Comparison of ENCODE assay signal across 8 cellular contexts in genomic region chr1:228139406-228139930, GRCh38. TPM values are rescaled to one million over a fixed set of nuclear protein-coding genes. Genes with fewer than 3 reads are reported as not detected.
A peak's percentile ranks its signal among the peaks of the same experiment; 100 is the strongest.
DNase-seq lines count a peak whose midpoint lies in the region; ATAC-seq lines count a peak whose summit lies in the region.

No MANE protein-coding gene starts in this region.

- peak overlapping the region; percentile 98 for H3K27ac Mint-ChIP-seq in activated CD4-positive, alpha-beta memory T cell treated with anti-CD3 and anti-CD28 coated beads, Interleukin-2, amount 10 ng/mL, durations not matched to agents 7 days and 5 days
- H3K27ac Mint-ChIP-seq in stimulated activated effector memory CD8-positive, alpha-beta T cell treated with anti-CD3 and anti-CD28 coated beads, Interleukin-12 subunit alpha, Interleukin-12 subunit beta, amount 100 ng/mL, for 72 hours = peak overlapping the region; percentile 84

- peak overlapping the region; percentile 99 for H3K4me3 Mint-ChIP-seq in activated CD4-positive, alpha-beta memory T cell treated with anti-CD3 and anti-CD28 coated beads, Interleukin-2, amount 10 ng/mL, durations not matched to agents 7 days and 5 days
- H3K4me3 Mint-ChIP-seq in stimulated activated effector memory CD8-positive, alpha-beta T cell treated with anti-CD3 and anti-CD28 coated beads, Interleukin-12 subunit alpha, Interleukin-12 subunit beta, amount 100 ng/mL, for 72 hours = peak overlapping the region; percentile 93

- in situ Hi-C loops in HAP-1 (cut with MboI; ENCODE audit: low sequenced_read_pairs) = loop anchor here (10.0 kb wide), 1 partner anchor 315 kb away; a partner anchor contains a TSS

- no peaks in the 10 kb centered on the region for H3K9me3 Mint-ChIP-seq in activated CD4-positive, alpha-beta memory T cell treated with anti-CD3 and anti-CD28 coated beads, Interleukin-2, amount 10 ng/mL, durations not matched to agents 7 days and 5 days
- H3K9me3 Mint-ChIP-seq in stimulated activated effector memory CD8-positive, alpha-beta T cell treated with anti-CD3 and anti-CD28 coated beads, Interleukin-12 subunit alpha, Interleukin-12 subunit beta, amount 100 ng/mL, for 72 hours = no peaks in the 10 kb centered on the region

- DNase-seq in HAP-1 (ENCODE audit: low spot score in 2 of 2) (no peak), iPS DF 6.9 (ENCODE audit: low read depth, low spot score) (no peak), NCI-H1694 (lab: John Stamatoyannopoulos, UW) (no peak), MV-4-11 (lab: John Stamatoyannopoulos, UW) (no peak)
- DNase-seq in activated CD4-positive, alpha-beta memory T cell treated with anti-CD3 and anti-CD28 coated beads, Interleukin-2, amount 10 ng/mL, durations not matched to agents 7 days and 5 days = no peak
- no peak for DNase-seq in stimulated activated effector memory CD8-positive, alpha-beta T cell treated with anti-CD3 and anti-CD28 coated beads, Interleukin-12 subunit alpha, Interleukin-12 subunit beta, amount 100 ng/mL, for 72 hours (ENCODE audit: low spot score in 2 of 2)

- peaks cover 8% of the 10 kb centered on the region for H3K4me1 ChIP-seq in HAP-1
- H3K4me1 ChIP-seq in iPS DF 6.9 (ENCODE audit: control insufficient read depth, insufficient read depth, low read length) = no peaks in the 10 kb centered on the region; the same call in 1 of the 2 replicates

- peaks cover 19% of the 10 kb centered on the region for H3K27me3 Mint-ChIP-seq in activated CD4-positive, alpha-beta memory T cell treated with anti-CD3 and anti-CD28 coated beads, Interleukin-2, amount 10 ng/mL, durations not matched to agents 7 days and 5 days

- H3K4me3 ChIP-seq in HAP-1 = peak overlapping the region; percentile 98
- H3K4me3 ChIP-seq in iPS DF 6.9 (ENCODE audit: low read length) = peak overlapping the region; percentile 91; the same call in 1 of the 2 replicates

- POLR2A ChIA-PET in activated CD4-positive, alpha-beta memory T cell treated with anti-CD3 and anti-CD28 coated beads, Interleukin-2, amount 10 ng/mL, durations not matched to agents 7 days and 5 days (lab: Charles Lee) = interaction anchor here (1.0 to 10.2 kb wide), 3 partner anchors 26 to 282 kb away, joined by 3 to 95 read pairs (median 4); partner anchors contain the start of gene IBA57

- no CpG with 5 or more reads among the region's 30 CpGs for WGBS in iPS DF 6.9 (ENCODE audit: insufficient coverage, insufficient read length)

- H3K36me3 ChIP-seq in HAP-1 (replicated peaks) (peaks cover 13% of the 10 kb centered on the region), iPS DF 6.9 (ENCODE audit: control insufficient read depth, insufficient read depth, low read length) (no peaks in the 10 kb centered on the region; the same call in 1 of the 2 replicates)

- CTCF ChIA-PET in activated CD4-positive, alpha-beta memory T cell treated with anti-CD3 and anti-CD28 coated beads, Interleukin-2, amount 10 ng/mL, durations not matched to agents 7 days and 5 days (lab: Charles Lee) = interaction anchor here (1.2 to 7.7 kb wide), 3 partner anchors 9 to 30 kb away, joined by 3 to 50 read pairs (median 8); partner anchors contain the start of genes IBA57 and MRPL55

- peaks cover 28% of the 10 kb centered on the region for H3K36me3 Mint-ChIP-seq in activated CD4-positive, alpha-beta memory T cell treated with anti-CD3 and anti-CD28 coated beads, Interleukin-2, amount 10 ng/mL, durations not matched to agents 7 days and 5 days (ENCODE audit: low read depth)
- peaks cover 31% of the 10 kb centered on the region for H3K36me3 Mint-ChIP-seq in stimulated activated effector memory CD8-positive, alpha-beta T cell treated with anti-CD3 and anti-CD28 coated beads, Interleukin-12 subunit alpha, Interleukin-12 subunit beta, amount 100 ng/mL, for 72 hours

- H3K27me3 ChIP-seq in HAP-1 (ENCODE audit: low read depth) = peaks cover 8% of the 10 kb centered on the region
- H3K27me3 ChIP-seq in iPS DF 6.9 (ENCODE audit: control insufficient read depth, insufficient read depth, low read length) = no peaks in the 10 kb centered on the region

- no peak overlapping the region for H3K27ac ChIP-seq in iPS DF 6.9 (ENCODE audit: low read length)

- peaks cover 36% of the 10 kb centered on the region for H3K4me1 Mint-ChIP-seq in activated CD4-positive, alpha-beta memory T cell treated with anti-CD3 and anti-CD28 coated beads, Interleukin-2, amount 10 ng/mL, durations not matched to agents 7 days and 5 days
- H3K4me1 Mint-ChIP-seq in stimulated activated effector memory CD8-positive, alpha-beta T cell treated with anti-CD3 and anti-CD28 coated beads, Interleukin-12 subunit alpha, Interleukin-12 subunit beta, amount 100 ng/mL, for 72 hours = peaks cover 40% of the 10 kb centered on the region

- H3K9me3 ChIP-seq in HAP-1 = no peaks in the 10 kb centered on the region
- no peaks in the 10 kb centered on the region for H3K9me3 ChIP-seq in iPS DF 6.9 (ENCODE audit: control insufficient read depth, insufficient read depth, low read length)

- ATAC-seq in stimulated activated effector memory CD8-positive, alpha-beta T cell treated with anti-CD3 and anti-CD28 coated beads, Interleukin-12 subunit alpha, Interleukin-12 subunit beta, amount 100 ng/mL, for 72 hours = no peak
- ATAC-seq in GM21515 (IDR thresholded peaks at IDR 0.05; ENCODE audit: unreplicated experiment) = no peak
- ATAC-seq in GM18502 (IDR thresholded peaks at IDR 0.05; ENCODE audit: poor library complexity, unreplicated experiment) = no peak

RNA-seq across cellular contexts. Expression of gene GUK1, which starts 0.6 kb away (rescaled TPM):
- 100 to 1,000 TPM; 280 to 284 TPM for total RNA-seq in activated CD4-positive, alpha-beta memory T cell treated with anti-CD3 and anti-CD28 coated beads, Interleukin-2, amount 10 ng/mL, durations not matched to agents 7 days and 5 days

RNA-seq across cellular contexts. Expression of gene GJC2, which starts 10.3 kb away (rescaled TPM):
- total RNA-seq in activated CD4-positive, alpha-beta memory T cell treated with anti-CD3 and anti-CD28 coated beads, Interleukin-2, amount 10 ng/mL, durations not matched to agents 7 days and 5 days = under 1 TPM; 0.38 to 0.55 TPM

RNA-seq across cellular contexts. Expression of gene IBA57, which starts 26.1 kb away (rescaled TPM):
- total RNA-seq in activated CD4-positive, alpha-beta memory T cell treated with anti-CD3 and anti-CD28 coated beads, Interleukin-2, amount 10 ng/mL, durations not matched to agents 7 days and 5 days = 1 to 10 TPM; 4.5 to 5.2 TPM

RNA-seq across cellular contexts. Expression of gene MRPL55, which starts 30.4 kb away (rescaled TPM):
- 10 to 100 TPM; 43.1 to 43.9 TPM for total RNA-seq in activated CD4-positive, alpha-beta memory T cell treated with anti-CD3 and anti-CD28 coated beads, Interleukin-2, amount 10 ng/mL, durations not matched to agents 7 days and 5 days

RNA-seq across cellular contexts. Expression of gene C1orf35, which starts 36.3 kb away (rescaled TPM):
- 10 to 100 TPM; 17.8 to 18.9 TPM for total RNA-seq in activated CD4-positive, alpha-beta memory T cell treated with anti-CD3 and anti-CD28 coated beads, Interleukin-2, amount 10 ng/mL, durations not matched to agents 7 days and 5 days
